39 cellular contexts compared by ENCODE assay signal in genomic region chr3:24565053-24565452, GRCh38.
"Had no signal": no experiment of that assay in that cellular context is flagged by ENCODE, and none has a peak within 500 bp of the region (broad histone marks: within the 10 kb centered on the region; RNA-seq: fewer than 3 reads in every experiment).

No MANE protein-coding gene starts in this region.

- FAIRE-seq: astrocyte, bronchial epithelial cell had no signal

- DNase-seq: activated effector memory CD4-positive, alpha-beta T cell treated with anti-CD3 and anti-CD28 coated beads, Interleukin-2, amount 50 U/mL, for 16 hours; activated effector memory CD4-positive, alpha-beta T cell treated with Interleukin-2 at 50 U/mL for 16 hours; activated gamma-delta T cell; activated gamma-delta T cell treated with Interleukin-2 at 50 U/mL for 16 hours; activated naive CD4-positive, alpha-beta T cell; activated naive CD4-positive, alpha-beta T cell treated with anti-CD3 and anti-CD28 coated beads for 36 hours; activated naive CD4-positive, alpha-beta T cell treated with anti-CD3 and anti-CD28 coated beads, Interleukin-2, amount 10 ng/mL, durations not matched to agents 7 days and 5 days; activated naive CD4-positive, alpha-beta T cell treated with anti-CD3 and anti-CD28 coated beads, Interleukin-2, amount 50 U/mL, for 16 hours; activated naive CD4-positive, alpha-beta T cell treated with Interleukin-2 at 50 U/mL for 16 hours; activated naive CD8-positive, alpha-beta T cell treated with anti-CD3 and anti-CD28 coated beads for 36 hours; activated naive CD8-positive, alpha-beta T cell treated with anti-CD3 and anti-CD28 coated beads, Interleukin-2, amount 10 ng/mL, durations not matched to agents 7 days and 5 days; activated naive CD8-positive, alpha-beta T cell treated with anti-CD3 and anti-CD28 coated beads, Interleukin-2, amount 50 U/mL, for 24 hours; activated T-cell treated with anti-CD3 and anti-CD28 coated beads, Interleukin-2, amount 50 U/mL, for 24 hours; activated T-cell treated with anti-CD3 and anti-CD28 coated beads, Interleukin-2, amount 50 U/mL, for 4 hours; activated T-cell treated with anti-CD3 and anti-CD28 coated beads, Interleukin-2, amount 50 U/mL, for 48 hours; activated T-cell treated with anti-CD3 and anti-CD28 coated beads, Interleukin-2, amount 50 U/mL, for 72 hours; adrenal gland; amniotic stem cell; amygdala; anterior cingulate cortex; aorta; body of pancreas; brain microvascular endothelial cell; caudate nucleus; central memory CD4-positive, alpha-beta T cell; cerebellar nuclear complex had no signal

- H3K27ac ChIP-seq: adrenal gland, ascending aorta, body of pancreas, brain microvascular endothelial cell, breast epithelium, cardiac muscle cell had no signal

- H3K27me3 Mint-ChIP-seq: activated naive CD4-positive, alpha-beta T cell treated with anti-CD3 and anti-CD28 coated beads, Interleukin-2, amount 10 ng/mL, durations not matched to agents 7 days and 5 days; activated naive CD4-positive, alpha-beta T cell treated with anti-CD3 and anti-CD28 coated beads, Interleukin-2, amount 50 U/mL, for 24 hours; activated naive CD8-positive, alpha-beta T cell; activated naive CD8-positive, alpha-beta T cell treated with anti-CD3 and anti-CD28 coated beads for 36 hours; activated naive CD8-positive, alpha-beta T cell treated with anti-CD3 and anti-CD28 coated beads, Interleukin-2, amount 50 U/mL, for 24 hours; activated T-cell treated with anti-CD3 and anti-CD28 coated beads, Interleukin-2, amount 50 U/mL, for 24 hours; central memory CD8-positive, alpha-beta T cell had no signal

- H3K4me1 ChIP-seq: adrenal gland, ascending aorta, body of pancreas, breast epithelium had no signal

- H3K36me3 Mint-ChIP-seq: activated naive CD4-positive, alpha-beta T cell treated with anti-CD3 and anti-CD28 coated beads, Interleukin-2, amount 10 ng/mL, durations not matched to agents 7 days and 5 days; activated naive CD4-positive, alpha-beta T cell treated with anti-CD3 and anti-CD28 coated beads, Interleukin-2, amount 50 U/mL, for 24 hours; activated naive CD4-positive, alpha-beta T cell treated with anti-CD3 and anti-CD28 coated beads, Interleukin-2, amount 50 U/mL, for 72 hours; activated naive CD8-positive, alpha-beta T cell; activated naive CD8-positive, alpha-beta T cell treated with anti-CD3 and anti-CD28 coated beads for 36 hours; activated naive CD8-positive, alpha-beta T cell treated with anti-CD3 and anti-CD28 coated beads, Interleukin-2, amount 10 ng/mL, durations not matched to agents 7 days and 5 days; brain had no signal

- H3K36me3 ChIP-seq: adrenal gland, ascending aorta, brain microvascular endothelial cell, breast epithelium, cardiac muscle cell had no signal

- H3K4me1 Mint-ChIP-seq: activated naive CD4-positive, alpha-beta T cell treated with anti-CD3 and anti-CD28 coated beads, Interleukin-2, amount 10 ng/mL, durations not matched to agents 7 days and 5 days; activated naive CD4-positive, alpha-beta T cell treated with anti-CD3 and anti-CD28 coated beads, Interleukin-2, amount 50 U/mL, for 24 hours; activated naive CD8-positive, alpha-beta T cell treated with anti-CD3 and anti-CD28 coated beads for 36 hours; activated naive CD8-positive, alpha-beta T cell treated with anti-CD3 and anti-CD28 coated beads, Interleukin-2, amount 10 ng/mL, durations not matched to agents 7 days and 5 days; activated naive CD8-positive, alpha-beta T cell treated with anti-CD3 and anti-CD28 coated beads, Interleukin-2, amount 50 U/mL, for 24 hours; activated T-helper 17 cell treated with anti-CD3 and anti-CD28 coated beads, Interleukin-2, amount 50 U/mL, for 72 hours; brain; central memory CD8-positive, alpha-beta T cell had no signal

- H3K4me3 Mint-ChIP-seq: activated naive CD4-positive, alpha-beta T cell treated with anti-CD3 and anti-CD28 coated beads for 36 hours; activated naive CD4-positive, alpha-beta T cell treated with anti-CD3 and anti-CD28 coated beads, Interleukin-2, amount 10 ng/mL, durations not matched to agents 7 days and 5 days; activated naive CD4-positive, alpha-beta T cell treated with anti-CD3 and anti-CD28 coated beads, Interleukin-2, amount 50 U/mL, for 24 hours; activated naive CD8-positive, alpha-beta T cell; activated naive CD8-positive, alpha-beta T cell treated with anti-CD3 and anti-CD28 coated beads for 36 hours; activated naive CD8-positive, alpha-beta T cell treated with anti-CD3 and anti-CD28 coated beads, Interleukin-2, amount 10 ng/mL, durations not matched to agents 7 days and 5 days; activated naive CD8-positive, alpha-beta T cell treated with anti-CD3 and anti-CD28 coated beads, Interleukin-2, amount 50 U/mL, for 24 hours; activated T-cell treated with anti-CD3 and anti-CD28 coated beads, Interleukin-2, amount 50 U/mL, for 24 hours; activated T-cell treated with anti-CD3 and anti-CD28 coated beads, Interleukin-2, amount 50 U/mL, for 4 hours; activated T-cell treated with anti-CD3 and anti-CD28 coated beads, Interleukin-2, amount 50 U/mL, for 72 hours; activated T-helper 1 cell treated with anti-CD3 and anti-CD28 coated beads, Interleukin-12 subunit alpha, Interleukin-12 subunit beta, Interleukin-2, Interleukin-4 antibody, amounts not matched to agents 30 ng/mL and 10 ng/mL and 1 ng/mL, durations not matched to agents 14 hours and 24 hours and 36 hours; activated T-helper 17 cell treated with anti-CD3 and anti-CD28 coated beads, Interleukin-2, amount 50 U/mL, for 72 hours; brain; central memory CD8-positive, alpha-beta T cell had no signal

- H3K27me3 ChIP-seq: adrenal gland, ascending aorta, body of pancreas, brain microvascular endothelial cell, breast epithelium, cardiac muscle cell had no signal

- H3K4me3 ChIP-seq: adrenal gland, ascending aorta, body of pancreas, breast epithelium, cardiac muscle cell had no signal

- ATAC-seq: activated naive CD4-positive, alpha-beta T cell treated with anti-CD3 and anti-CD28 coated beads, Interleukin-2, amount 50 U/mL, for 72 hours; activated naive CD8-positive, alpha-beta T cell treated with anti-CD3 and anti-CD28 coated beads, Interleukin-2, amount 50 U/mL, for 24 hours; activated T-cell treated with anti-CD3 and anti-CD28 coated beads, Interleukin-2, amount 50 U/mL, for 4 hours; activated T-cell treated with anti-CD3 and anti-CD28 coated beads, Interleukin-2, amount 50 U/mL, for 72 hours; activated T-helper 17 cell treated with anti-CD3 and anti-CD28 coated beads, Interleukin-2, amount 50 U/mL, for 72 hours; body of pancreas had no signal

- H3K9me3 ChIP-seq: body of pancreas, breast epithelium had no signal

- H3K27ac Mint-ChIP-seq: activated naive CD4-positive, alpha-beta T cell treated with anti-CD3 and anti-CD28 coated beads for 36 hours; activated naive CD4-positive, alpha-beta T cell treated with anti-CD3 and anti-CD28 coated beads, Interleukin-2, amount 10 ng/mL, durations not matched to agents 7 days and 5 days; activated naive CD4-positive, alpha-beta T cell treated with anti-CD3 and anti-CD28 coated beads, Interleukin-2, amount 50 U/mL, for 24 hours; activated naive CD4-positive, alpha-beta T cell treated with anti-CD3 and anti-CD28 coated beads, Interleukin-2, amount 50 U/mL, for 72 hours; activated naive CD8-positive, alpha-beta T cell; activated naive CD8-positive, alpha-beta T cell treated with anti-CD3 and anti-CD28 coated beads for 36 hours; activated naive CD8-positive, alpha-beta T cell treated with anti-CD3 and anti-CD28 coated beads, Interleukin-2, amount 10 ng/mL, durations not matched to agents 7 days and 5 days; activated naive CD8-positive, alpha-beta T cell treated with anti-CD3 and anti-CD28 coated beads, Interleukin-2, amount 50 U/mL, for 24 hours; activated T-cell treated with anti-CD3 and anti-CD28 coated beads, Interleukin-2, amount 50 U/mL, for 24 hours; activated T-cell treated with anti-CD3 and anti-CD28 coated beads, Interleukin-2, amount 50 U/mL, for 72 hours; activated T-helper 1 cell treated with anti-CD3 and anti-CD28 coated beads, Interleukin-12 subunit alpha, Interleukin-12 subunit beta, Interleukin-2, Interleukin-4 antibody, amounts not matched to agents 30 ng/mL and 10 ng/mL and 1 ng/mL, durations not matched to agents 14 hours and 24 hours and 36 hours; activated T-helper 17 cell treated with anti-CD3 and anti-CD28 coated beads, Interleukin-2, amount 50 U/mL, for 72 hours; activated T-helper 2 cell treated with anti-CD3 and anti-CD28 coated beads, Interferon-gamma antibody, Interleukin-2, Interleukin-4, amounts not matched to agents 10 μg/mL and 5 μg/mL and 100 μg/mL, durations not matched to agents 14 hours and 24 hours and 36 hours; brain had no signal
